In the genomic region with DNA sequence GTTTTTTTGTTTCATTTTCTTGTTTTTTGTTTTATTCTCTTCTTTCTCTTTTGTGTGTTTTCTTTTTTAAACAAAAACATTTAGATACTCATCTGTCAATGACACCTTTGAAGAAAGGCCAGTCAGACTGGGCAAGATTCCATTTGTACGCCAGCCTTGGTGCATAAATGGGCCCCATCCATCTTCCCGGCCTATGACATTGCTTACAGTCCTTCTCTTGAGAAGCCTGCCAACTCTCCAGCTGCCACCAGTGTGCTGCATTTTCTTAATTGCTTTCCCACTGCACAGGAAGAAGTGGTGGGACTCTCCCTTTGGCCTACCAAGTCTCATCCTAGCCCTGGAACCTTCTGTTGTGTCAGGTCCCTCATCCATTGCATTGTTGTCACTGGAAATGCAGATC, we compare ENCODE assay signal across 1 cellular context.
TF ChIP-seq lines count a peak whose summit lies in the region.

No MANE protein-coding gene starts in this region.

TF ChIP-seq in IMR-90, 13 proteins besides CTCF, POLR2A, EP300 and RAD21:
- TF ChIP-seq NFE2L2 (IDR thresholded peaks at IDR 0.05; ENCODE audit: low read depth, low read length) (no peak), RFX5 (IDR thresholded peaks at IDR 0.05; ENCODE audit: low read depth, low read length) (no peak), CEBPB (IDR thresholded peaks at IDR 0.05; ENCODE audit: low read depth, low read length) (no peak), SMC3 (IDR thresholded peaks at IDR 0.05; ENCODE audit: low read depth, low read length) (no peak), BHLHE40 (IDR thresholded peaks at IDR 0.05; ENCODE audit: low read depth, low read length) (no peak), FOS (IDR thresholded peaks at IDR 0.05; ENCODE audit: low read depth, low read length) (no peak), MAZ (IDR thresholded peaks at IDR 0.05; ENCODE audit: borderline replicate concordance, low read depth, low read length) (no peak), MXI1 (IDR thresholded peaks at IDR 0.05; ENCODE audit: borderline replicate concordance, low read depth, low read length) (no peak), RCOR1 (IDR thresholded peaks at IDR 0.05; ENCODE audit: insufficient replicate concordance, low read length) (no peak), CHD1 (IDR thresholded peaks at IDR 0.05; ENCODE audit: low read depth, low read length) (no peak), MAFK (IDR thresholded peaks at IDR 0.05; ENCODE audit: low read depth, low read length) (no peak)
- TF ChIP-seq, protein P1, sequence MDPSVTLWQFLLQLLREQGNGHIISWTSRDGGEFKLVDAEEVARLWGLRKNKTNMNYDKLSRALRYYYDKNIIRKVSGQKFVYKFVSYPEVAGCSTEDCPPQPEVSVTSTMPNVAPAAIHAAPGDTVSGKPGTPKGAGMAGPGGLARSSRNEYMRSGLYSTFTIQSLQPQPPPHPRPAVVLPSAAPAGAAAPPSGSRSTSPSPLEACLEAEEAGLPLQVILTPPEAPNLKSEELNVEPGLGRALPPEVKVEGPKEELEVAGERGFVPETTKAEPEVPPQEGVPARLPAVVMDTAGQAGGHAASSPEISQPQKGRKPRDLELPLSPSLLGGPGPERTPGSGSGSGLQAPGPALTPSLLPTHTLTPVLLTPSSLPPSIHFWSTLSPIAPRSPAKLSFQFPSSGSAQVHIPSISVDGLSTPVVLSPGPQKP (IDR thresholded peaks at IDR 0.05; ENCODE audit: borderline replicate concordance, low read depth, low read length) = no peak
- TF ChIP-seq, protein P2, sequence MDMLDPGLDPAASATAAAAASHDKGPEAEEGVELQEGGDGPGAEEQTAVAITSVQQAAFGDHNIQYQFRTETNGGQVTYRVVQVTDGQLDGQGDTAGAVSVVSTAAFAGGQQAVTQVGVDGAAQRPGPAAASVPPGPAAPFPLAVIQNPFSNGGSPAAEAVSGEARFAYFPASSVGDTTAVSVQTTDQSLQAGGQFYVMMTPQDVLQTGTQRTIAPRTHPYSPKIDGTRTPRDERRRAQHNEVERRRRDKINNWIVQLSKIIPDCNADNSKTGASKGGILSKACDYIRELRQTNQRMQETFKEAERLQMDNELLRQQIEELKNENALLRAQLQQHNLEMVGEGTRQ (IDR thresholded peaks at IDR 0.05; ENCODE audit: low read depth, low read length) = no peak
